14 cellular contexts compared by ENCODE assay signal in the genomic region with DNA sequence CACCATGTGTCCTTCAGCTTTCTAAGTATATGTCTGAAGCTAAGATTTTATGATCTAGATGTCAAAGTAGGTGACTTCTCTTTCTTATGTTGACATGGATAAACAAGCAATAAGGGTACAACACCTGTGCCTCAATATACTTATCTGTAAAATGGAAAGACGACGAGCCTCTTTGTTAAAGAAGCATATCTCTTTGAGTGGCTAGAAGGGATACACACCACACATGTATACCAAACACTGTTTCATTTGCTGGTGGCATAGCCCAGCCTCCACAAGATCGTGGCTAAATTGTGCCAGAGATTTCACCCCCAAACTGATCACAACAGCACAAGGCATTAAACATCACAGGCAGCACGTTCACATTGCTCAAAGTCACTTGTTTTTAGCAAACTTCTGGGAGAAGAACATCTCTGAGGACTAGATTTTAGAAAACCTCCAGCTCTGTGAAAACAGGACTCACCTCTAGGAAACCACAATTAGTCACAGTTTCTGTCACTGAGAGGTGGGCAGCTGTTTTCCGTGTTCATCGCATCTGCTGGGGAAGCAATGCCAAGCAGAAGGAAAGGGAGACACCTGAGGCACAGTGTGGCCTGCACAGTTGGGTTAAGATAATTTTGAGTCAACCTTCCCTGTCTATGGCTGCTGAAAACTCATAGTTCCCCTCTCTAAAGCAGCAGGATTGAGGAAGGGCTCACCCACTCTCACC.
DNase-seq lines count a peak whose midpoint lies in the region; ATAC-seq and TF ChIP-seq lines count a peak whose summit lies in the region.
"Had no signal": no experiment of that assay in that cellular context is flagged by ENCODE, and none has a peak within 500 bp of the region (broad histone marks: within the 10 kb centered on the region; RNA-seq: fewer than 3 reads in every experiment).

No MANE protein-coding gene starts in this region.

- no peak overlapping the region for H2AK9ac ChIP-seq in IMR-90 (replicated peaks; ENCODE audit: low read depth, low read length, poor library complexity)

- TF ChIP-seq CTCF in IMR-90 (conservative IDR thresholded peaks at IDR 0.05; ENCODE audit: low read depth, low read length): no peak
- TF ChIP-seq CTCF in VCaP (conservative IDR thresholded peaks at IDR 0.05): no peak

- in situ Hi-C loops in IMR-90 (cut with MboI; ENCODE audit: low sequenced_read_pairs): no loop called here

- no peaks in the 10 kb centered on the region for H3K4me1 ChIP-seq in IMR-90 (ENCODE audit: control insufficient read depth, insufficient read depth, low read length)
- H3K4me1 ChIP-seq: thyroid gland had no signal

- H2AK5ac ChIP-seq in IMR-90 (ENCODE audit: low read depth, low read length): no peak overlapping the region

- H4K91ac ChIP-seq in IMR-90 (ENCODE audit: insufficient read depth, low read depth, low read length): no peak overlapping the region

- intact Hi-C loops in IMR-90 (cut with micrococcal nuclease): no loop called here

- H2BK5ac ChIP-seq in IMR-90 (ENCODE audit: low read depth, low read length, poor library complexity, severe bottlenecking): no peak overlapping the region

- no peak overlapping the region for H2BK120ac ChIP-seq in IMR-90 (ENCODE audit: low read depth, low read length)

- H3K23ac ChIP-seq in IMR-90 (ENCODE audit: low read depth, low read length): 0 out of 2 replicates have a peak overlapping the region, but pooled peaks have one; percentile 3

- no peaks in the 10 kb centered on the region for H4K20me1 ChIP-seq in IMR-90 (ENCODE audit: insufficient read depth, low read length)

- no peaks in the 10 kb centered on the region for H3K9me3 ChIP-seq in IMR-90 (ENCODE audit: control insufficient read depth, insufficient read depth, low read length)
- H3K9me3 ChIP-seq: right atrium auricular region, thyroid gland had no signal

- H3K27me3 ChIP-seq in IMR-90 (ENCODE audit: control insufficient read depth, insufficient read depth, low read length): no peaks in the 10 kb centered on the region
- H3K27me3 ChIP-seq: right atrium auricular region, thyroid gland had no signal

- no peak overlapping the region for H3K4ac ChIP-seq in IMR-90 (ENCODE audit: low read depth, low read length)

- WGBS in IMR-90 (ENCODE audit: extremely low coverage in 2 of 2, insufficient read length in 1 of 2), 2 experiments: 92% methylated on average over 2 of the region's 6 CpGs; no CpG with 5 or more reads in 1 of the 2 experiments

- BruUV-seq in IMR-90 (replicated peaks; lab: Mats Ljungman, UMichigan): no TSS peak

- CTCF ChIA-PET in IMR-90 (lab: Yijun Ruan, JAX): interaction anchor here (0.5 to 1.0 kb wide), 2 partner anchors 11 to 356 kb away, joined by 3 to 4 read pairs; no protein-coding TSS in a partner anchor

- TF ChIP-seq POLR2A in IMR-90 (IDR thresholded peaks at IDR 0.05; ENCODE audit: low read depth, low read length): no peak

- no peaks in the 10 kb centered on the region; the same call in 1 of the 2 replicates for H3K9me1 ChIP-seq in IMR-90 (ENCODE audit: insufficient read depth, low read length)

- no peak overlapping the region for H2AFZ ChIP-seq in IMR-90 (replicated peaks; ENCODE audit: low read length, poor library complexity)

- POLR2A ChIA-PET in IMR-90 (lab: Charles Lee; ENCODE audit: unreplicated experiment): no interaction called here

- H3K79me1 ChIP-seq in IMR-90 (ENCODE audit: low read depth in 1 of 2, low read length in 2 of 2): no peaks in the 10 kb centered on the region

- dilution Hi-C loops in IMR-90 (cut with HindIII; ENCODE audit: low sequenced_read_pairs, unreplicated experiment): no loop called here

- no peak overlapping the region for H3K14ac ChIP-seq in IMR-90 (replicated peaks; ENCODE audit: low read depth, low read length)

- peak overlapping the region; percentile 13; the same call in 1 of the 2 replicates for H2BK20ac ChIP-seq in IMR-90 (ENCODE audit: low read depth, low read length)

- DNase-seq in DMS 273 (lab: John Stamatoyannopoulos, UW; ENCODE audit: unreplicated experiment): peak; percentile 69
- DNase-seq in DMS 273 treated with DMSO at 0.1 percent for 48 hours (lab: John Stamatoyannopoulos, UW): peak; percentile 7
- DNase-seq in IMR-90: no peak
- no peak for DNase-seq in GM19238 (ENCODE audit: insufficient read length, low spot score)
- DNase-seq in NCI-H1436 treated with DMSO at 0.1 percent for 48 hours (lab: John Stamatoyannopoulos, UW): no peak
- DNase-seq in nucleus accumbens (lab: John Stamatoyannopoulos, UW): no peak
- DNase-seq: CD8-positive, alpha-beta memory T cell; foreskin melanocyte; NCI-H1930; thyroid gland had no signal

- H3K56ac ChIP-seq in IMR-90 (ENCODE audit: extremely low read depth, insufficient read depth, low read length): no peak overlapping the region

- no peak for TF ChIP-seq RAD21 in IMR-90 (IDR thresholded peaks at IDR 0.05; ENCODE audit: low read length)

- H4K5ac ChIP-seq in IMR-90 (ENCODE audit: low read depth, low read length): no peak overlapping the region

- no peak overlapping the region for H3K4me2 ChIP-seq in IMR-90 (ENCODE audit: low read depth, low read length)

- no peaks in the 10 kb centered on the region for H3K36me3 ChIP-seq in IMR-90 (ENCODE audit: control insufficient read depth, insufficient read depth, low read length)
- H3K36me3 ChIP-seq: right atrium auricular region, thyroid gland had no signal

- no peak overlapping the region for H4K8ac ChIP-seq in IMR-90 (ENCODE audit: low read depth in 2 of 2, low read length in 2 of 2)

- no peak overlapping the region for H3K18ac ChIP-seq in IMR-90 (ENCODE audit: low read depth, low read length)

- no peak overlapping the region for H2BK15ac ChIP-seq in IMR-90 (ENCODE audit: low read depth, low read length)

- H3K27ac ChIP-seq in IMR-90 (ENCODE audit: insufficient read depth, low read length) (no peak overlapping the region), VCaP (peak overlapping the region; percentile 86; the same call in 1 of the 2 replicates)
- H3K27ac ChIP-seq: right atrium auricular region, thyroid gland had no signal

- H3K9ac ChIP-seq in IMR-90 (ENCODE audit: low read depth, low read length): no peak overlapping the region

- no peak for ATAC-seq in IMR-90 (ENCODE audit: low read depth)
- ATAC-seq: Right ventricle myocardium inferior; stimulated activated memory B cell treated with anti-CD40 and anti-IgM and Interleukin-4, amounts not matched to agents 10 μg/mL and 1 μg/mL and 100 μg/mL, for 72 hours had no signal

- H3K4me3 ChIP-seq in IMR-90 (ENCODE audit: insufficient read depth, low read depth, low read length): no peak overlapping the region
- H3K4me3 ChIP-seq: right atrium auricular region, thyroid gland had no signal

TF ChIP-seq in IMR-90, 13 proteins besides CTCF, POLR2A, EP300 and RAD21:
- TF ChIP-seq MAZ (IDR thresholded peaks at IDR 0.05; ENCODE audit: borderline replicate concordance, low read depth, low read length) (no peak), CHD1 (IDR thresholded peaks at IDR 0.05; ENCODE audit: low read depth, low read length) (no peak), NFE2L2 (IDR thresholded peaks at IDR 0.05; ENCODE audit: low read depth, low read length) (no peak), SMC3 (IDR thresholded peaks at IDR 0.05; ENCODE audit: low read depth, low read length) (no peak), CEBPB (IDR thresholded peaks at IDR 0.05; ENCODE audit: low read depth, low read length) (no peak), RCOR1 (IDR thresholded peaks at IDR 0.05; ENCODE audit: insufficient replicate concordance, low read length) (no peak), FOS (IDR thresholded peaks at IDR 0.05; ENCODE audit: low read depth, low read length) (no peak), BHLHE40 (IDR thresholded peaks at IDR 0.05; ENCODE audit: low read depth, low read length) (no peak), RFX5 (IDR thresholded peaks at IDR 0.05; ENCODE audit: low read depth, low read length) (no peak), MXI1 (IDR thresholded peaks at IDR 0.05; ENCODE audit: borderline replicate concordance, low read depth, low read length) (no peak)
- TF ChIP-seq, protein P1, sequence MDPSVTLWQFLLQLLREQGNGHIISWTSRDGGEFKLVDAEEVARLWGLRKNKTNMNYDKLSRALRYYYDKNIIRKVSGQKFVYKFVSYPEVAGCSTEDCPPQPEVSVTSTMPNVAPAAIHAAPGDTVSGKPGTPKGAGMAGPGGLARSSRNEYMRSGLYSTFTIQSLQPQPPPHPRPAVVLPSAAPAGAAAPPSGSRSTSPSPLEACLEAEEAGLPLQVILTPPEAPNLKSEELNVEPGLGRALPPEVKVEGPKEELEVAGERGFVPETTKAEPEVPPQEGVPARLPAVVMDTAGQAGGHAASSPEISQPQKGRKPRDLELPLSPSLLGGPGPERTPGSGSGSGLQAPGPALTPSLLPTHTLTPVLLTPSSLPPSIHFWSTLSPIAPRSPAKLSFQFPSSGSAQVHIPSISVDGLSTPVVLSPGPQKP (IDR thresholded peaks at IDR 0.05; ENCODE audit: borderline replicate concordance, low read depth, low read length): no peak

Comparison
In these comparisons a context has a peak if more than half of its experiments do, and no peak if none do; other contexts are left out.
1. DNase-seq: peak in DMS 273 (single experiment) and DMS 273 treated with DMSO at 0.1 percent for 48 hours (single experiment); none in IMR-90 (single experiment), GM19238 (single experiment), NCI-H1436 treated with DMSO at 0.1 percent for 48 hours (single experiment) and nucleus accumbens (0 of 56).